In the genomic region with DNA sequence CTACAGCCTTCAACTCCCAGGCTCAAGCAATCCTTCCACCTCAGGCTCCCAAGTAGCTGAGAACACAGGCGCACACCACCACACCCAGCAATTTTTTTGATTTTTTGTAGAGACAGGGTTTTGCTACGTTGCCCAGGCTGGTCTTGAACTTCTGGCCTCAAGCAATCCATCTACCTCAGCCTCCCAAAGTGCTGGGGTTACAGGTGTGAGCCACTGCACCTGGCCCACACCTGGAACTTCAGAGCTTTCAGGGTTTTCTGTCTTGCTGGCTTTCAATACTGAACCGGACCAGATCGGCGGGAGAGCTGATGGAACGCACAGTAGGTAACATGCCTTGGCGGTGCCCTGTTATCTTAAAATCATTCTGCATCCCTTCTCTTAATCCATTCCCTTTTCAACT, we compare ENCODE assay signal across 23 cellular contexts.
"Had no signal": no experiment of that assay in that cellular context is flagged by ENCODE, and none has a peak within 500 bp of the region (broad histone marks: within the 10 kb centered on the region; RNA-seq: fewer than 3 reads in every experiment).

No MANE protein-coding gene starts in this region.

- H3K9me3 Mint-ChIP-seq: activated naive CD4-positive, alpha-beta T cell treated with anti-CD3 and anti-CD28 coated beads, Interleukin-2, amount 50 U/mL, for 24 hours; activated T-cell treated with anti-CD3 and anti-CD28 coated beads, Interleukin-2, amount 50 U/mL, for 24 hours; activated T-helper 1 cell treated with anti-CD3 and anti-CD28 coated beads, Interleukin-12 subunit alpha, Interleukin-12 subunit beta, Interleukin-2, Interleukin-4 antibody, amounts not matched to agents 30 ng/mL and 10 ng/mL and 1 ng/mL, durations not matched to agents 14 hours and 24 hours and 36 hours; IgD-negative memory B cell; T-helper 1 cell treated with Interleukin-12 subunit alpha and Interleukin-12 subunit beta and Interleukin-4 antibody, amounts not matched to agents 30 μg/mL and 1 μg/mL, for 36 hours; WTC11 had no signal

- H3K36me3 ChIP-seq: breast epithelium had no signal

- ATAC-seq: WTC11 had no signal

- DNase-seq: activated CD4-positive, alpha-beta T cell treated with anti-CD3 and anti-CD28 coated beads for 48 hours; activated CD4-positive, alpha-beta T cell treated with anti-CD3 and anti-CD28 coated beads, Interleukin-2, amount 50 U/mL, for 4 hours; activated CD4-positive, CD25-positive, alpha-beta regulatory T cell treated with anti-CD3 and anti-CD28 coated beads, Interleukin-2, amount 50 U/mL, for 72 hours; activated effector memory CD4-positive, alpha-beta T cell treated with Interleukin-2 at 50 U/mL for 16 hours; activated naive CD4-positive, alpha-beta T cell; KG1; NCI-H1092; NCI-H1417; NCI-H2029; NCI-H2107; NCI-H2171 treated with DMSO at 0.1 percent for 48 hours; NCI-H226; NCI-H526; NCI-H82; SHP77 had no signal

- H3K27ac Mint-ChIP-seq: activated naive CD4-positive, alpha-beta T cell treated with anti-CD3 and anti-CD28 coated beads, Interleukin-2, amount 50 U/mL, for 24 hours; activated T-cell treated with anti-CD3 and anti-CD28 coated beads, Interleukin-2, amount 50 U/mL, for 24 hours; T-helper 1 cell treated with Interleukin-12 subunit alpha and Interleukin-12 subunit beta and Interleukin-4 antibody, amounts not matched to agents 30 μg/mL and 1 μg/mL, for 36 hours; WTC11 had no signal

- H3K4me1 Mint-ChIP-seq: activated naive CD4-positive, alpha-beta T cell treated with anti-CD3 and anti-CD28 coated beads, Interleukin-2, amount 50 U/mL, for 24 hours; WTC11 had no signal

- H3K4me3 Mint-ChIP-seq: activated naive CD4-positive, alpha-beta T cell treated with anti-CD3 and anti-CD28 coated beads, Interleukin-2, amount 50 U/mL, for 24 hours; activated T-cell treated with anti-CD3 and anti-CD28 coated beads, Interleukin-2, amount 50 U/mL, for 24 hours; activated T-helper 1 cell treated with anti-CD3 and anti-CD28 coated beads, Interleukin-12 subunit alpha, Interleukin-12 subunit beta, Interleukin-2, Interleukin-4 antibody, amounts not matched to agents 30 ng/mL and 10 ng/mL and 1 ng/mL, durations not matched to agents 14 hours and 24 hours and 36 hours; T-helper 1 cell treated with Interleukin-12 subunit alpha and Interleukin-12 subunit beta and Interleukin-4 antibody, amounts not matched to agents 30 μg/mL and 1 μg/mL, for 36 hours; WTC11 had no signal

- H3K27me3 Mint-ChIP-seq: activated naive CD4-positive, alpha-beta T cell treated with anti-CD3 and anti-CD28 coated beads, Interleukin-2, amount 50 U/mL, for 24 hours; activated T-cell treated with anti-CD3 and anti-CD28 coated beads, Interleukin-2, amount 50 U/mL, for 24 hours; IgD-negative memory B cell had no signal

- H3K4me3 ChIP-seq: breast epithelium, Peyer's patch had no signal

- H3K27me3 ChIP-seq: breast epithelium, Peyer's patch had no signal

- H3K4me1 ChIP-seq: breast epithelium, Peyer's patch had no signal

- H3K27ac ChIP-seq: breast epithelium, Peyer's patch had no signal

- H3K9me3 ChIP-seq: breast epithelium, Peyer's patch had no signal
